In the genomic region with DNA sequence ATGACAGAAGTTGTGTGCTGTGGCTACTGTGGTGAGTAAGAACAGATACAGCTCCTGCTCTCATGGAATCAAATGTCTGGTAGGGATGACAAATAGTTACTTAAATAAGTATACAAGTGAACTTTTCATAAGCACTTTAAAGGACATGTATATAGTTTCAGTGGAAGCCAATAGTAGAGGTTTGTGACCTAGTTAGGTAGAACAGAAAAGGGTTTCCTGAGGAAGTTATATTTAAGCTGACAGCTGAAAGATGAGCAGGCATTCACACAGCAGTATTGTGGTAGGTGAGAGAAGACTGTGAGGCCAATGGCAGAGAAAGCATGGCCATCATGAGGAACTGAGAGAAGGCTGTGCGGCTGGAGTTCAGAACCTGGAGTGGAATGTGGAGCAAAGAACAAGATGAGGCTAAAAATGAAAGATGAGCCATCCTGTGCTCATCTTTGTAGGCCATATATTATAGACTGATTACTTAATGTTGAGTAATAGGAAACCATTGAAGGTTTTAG, we compare ENCODE assay signal across 1 cellular context.
TF ChIP-seq lines count a peak whose summit lies in the region.

No MANE protein-coding gene starts in this region.

TF ChIP-seq in IMR-90, 13 proteins besides CTCF, POLR2A, EP300 and RAD21:
- TF ChIP-seq RFX5 (IDR thresholded peaks at IDR 0.05; ENCODE audit: low read depth, low read length) (no peak), SMC3 (IDR thresholded peaks at IDR 0.05; ENCODE audit: low read depth, low read length) (no peak), BHLHE40 (IDR thresholded peaks at IDR 0.05; ENCODE audit: low read depth, low read length) (no peak), FOS (IDR thresholded peaks at IDR 0.05; ENCODE audit: low read depth, low read length) (no peak), CEBPB (IDR thresholded peaks at IDR 0.05; ENCODE audit: low read depth, low read length) (no peak), MXI1 (IDR thresholded peaks at IDR 0.05; ENCODE audit: borderline replicate concordance, low read depth, low read length) (no peak)
